In genomic region chr15:23567921-23568320, GRCh38 we compare ENCODE assay signal across 1 cellular context.
TF ChIP-seq lines count a peak whose summit lies in the region.

No MANE protein-coding gene starts in this region.

TF ChIP-seq in neural cell, 6 proteins besides CTCF, POLR2A, EP300 and RAD21:
- TF ChIP-seq EZH2 (IDR thresholded peaks at IDR 0.05; ENCODE audit: borderline replicate concordance, insufficient read depth, low read length, poor library complexity, severe bottlenecking) (no peak), REST (IDR thresholded peaks at IDR 0.05; ENCODE audit: borderline replicate concordance) (no peak), MXI1 (conservative IDR thresholded peaks at IDR 0.05; ENCODE audit: poor library complexity, severe bottlenecking) (no peak), SMC3 (conservative IDR thresholded peaks at IDR 0.05; ENCODE audit: poor library complexity) (no peak), TAF1 (IDR thresholded peaks at IDR 0.05; ENCODE audit: low read depth) (no peak), POLR2AphosphoS5 (IDR thresholded peaks at IDR 0.05) (no peak)
TF ChIP-seq in neural cell: peak in this region for 0.
